20 cellular contexts compared by ENCODE assay signal in genomic region chr4:33696066-33696465, GRCh38.
A peak's percentile ranks its signal among the peaks of the same experiment; 100 is the strongest.
DNase-seq lines count a peak whose midpoint lies in the region; ATAC-seq and TF ChIP-seq lines count a peak whose summit lies in the region.
"Had no signal": no experiment of that assay in that cellular context is flagged by ENCODE, and none has a peak within 500 bp of the region (broad histone marks: within the 10 kb centered on the region; RNA-seq: fewer than 3 reads in every experiment).

No MANE protein-coding gene starts in this region.

- H3K27ac ChIP-seq in GM23248 = no peak overlapping the region
- no peak overlapping the region for H3K27ac ChIP-seq in RWPE2 (ENCODE audit: poor library complexity, severe bottlenecking)
- no peak overlapping the region for H3K27ac ChIP-seq in epithelial cell of prostate
- no peak overlapping the region for H3K27ac ChIP-seq in foreskin keratinocyte
- H3K27ac ChIP-seq in heart left ventricle = no peak overlapping the region
- H3K27ac ChIP-seq: PC-9, SK-N-MC had no signal

- H3K9ac ChIP-seq in GM23248 = no peak overlapping the region

- TF ChIP-seq CTCF in RWPE2 (IDR thresholded peaks at IDR 0.05; ENCODE audit: poor library complexity, severe bottlenecking) = no peak
- no peak for TF ChIP-seq CTCF in foreskin keratinocyte (conservative IDR thresholded peaks at IDR 0.05)
- TF ChIP-seq CTCF in heart left ventricle (IDR thresholded peaks at IDR 0.05) = no peak

- no peaks in the 10 kb centered on the region for H4K20me1 ChIP-seq in GM23248 (ENCODE audit: insufficient read depth)

- H3K9me3 ChIP-seq in GM23248 (ENCODE audit: low read depth) (no peaks in the 10 kb centered on the region), RWPE2 (ENCODE audit: severe bottlenecking) (no peaks in the 10 kb centered on the region), heart left ventricle (peaks cover 0 to 30% (median 6%) of the 10 kb centered on the region in 12 donors)

- no peak overlapping the region for H3K4me3 ChIP-seq in GM23248
- no peak overlapping the region for H3K4me3 ChIP-seq in RWPE2 (ENCODE audit: severe bottlenecking)
- no peak overlapping the region for H3K4me3 ChIP-seq in heart left ventricle
- H3K4me3 ChIP-seq: PC-9, SK-N-MC had no signal

- in situ Hi-C loops in GM23248 (cut with MboI) = no loop called here

- ATAC-seq in RWPE2 (ENCODE audit: low read depth) (peak; percentile 31; the same call in 1 of the 3 replicates), foreskin keratinocyte (no peak), HG02610 (IDR thresholded peaks at IDR 0.05; ENCODE audit: unreplicated experiment) (no peak), heart left ventricle (no peak), HG03095 (IDR thresholded peaks at IDR 0.05; ENCODE audit: unreplicated experiment) (no peak)

- no peaks in the 10 kb centered on the region for H3F3A ChIP-seq in GM23248 (ENCODE audit: insufficient read depth)

- no peaks in the 10 kb centered on the region for H3K9me2 ChIP-seq in GM23248 (ENCODE audit: insufficient read depth)

- H3K79me2 ChIP-seq in GM23248 (ENCODE audit: insufficient read depth) = no peaks in the 10 kb centered on the region

- H3K4me2 ChIP-seq in GM23248 (ENCODE audit: unreplicated experiment) = no peak overlapping the region
- H3K4me2 ChIP-seq: PC-9 had no signal

- H3K4me1 ChIP-seq in GM23248 (ENCODE audit: insufficient read depth) = no peaks in the 10 kb centered on the region
- H3K4me1 ChIP-seq in RWPE2 (ENCODE audit: insufficient read depth, poor library complexity, severe bottlenecking) = no peaks in the 10 kb centered on the region
- H3K4me1 ChIP-seq in foreskin keratinocyte = no peaks in the 10 kb centered on the region
- H3K4me1 ChIP-seq in heart left ventricle = no peaks in the 10 kb centered on the region

- DNase-seq in GM23248 = peak; percentile 20
- DNase-seq in RWPE2 (ENCODE audit: low spot score) = no peak
- peak; percentile 18 for DNase-seq in epithelial cell of prostate (ENCODE audit: low read depth, low spot score)
- peak; percentile 32 to 75 for DNase-seq in foreskin keratinocyte
- no peak for DNase-seq in AML-193 (lab: John Stamatoyannopoulos, UW)
- DNase-seq in heart left ventricle = no peak
- DNase-seq: Calu3; CD4-positive, alpha-beta T cell; DMS79 treated with DMSO at 0.1 percent for 48 hours; GF-D8; H7; IMR-90; Kasumi-1; NCI-H2107; NCI-H345; NCI-H69; PC-9 had no signal

- intact Hi-C loops in heart left ventricle (cut with DNase I) = no loop called here

- no peak overlapping the region for H2AFZ ChIP-seq in GM23248
- H2AFZ ChIP-seq: PC-9 had no signal

- H3K36me3 ChIP-seq in GM23248 (ENCODE audit: low read depth) (no peaks in the 10 kb centered on the region), RWPE2 (ENCODE audit: low read depth) (no peaks in the 10 kb centered on the region), heart left ventricle (no peaks in the 10 kb centered on the region)

- H3K27me3 ChIP-seq in GM23248 (replicated peaks; ENCODE audit: insufficient read depth) (no peaks in the 10 kb centered on the region), RWPE2 (ENCODE audit: insufficient read depth, poor library complexity, severe bottlenecking) (no peaks in the 10 kb centered on the region), foreskin keratinocyte (no peaks in the 10 kb centered on the region), heart left ventricle (no peaks in the 10 kb centered on the region)

- no peak for TF ChIP-seq POLR2A in heart left ventricle (IDR thresholded peaks at IDR 0.05)

Comparison
In these comparisons a context has a peak if more than half of its experiments do, and no peak if none do; other contexts are left out.
1. DNase-seq: peak in GM23248 (single experiment), epithelial cell of prostate (single experiment) and foreskin keratinocyte (2 of 2); none in RWPE2 (single experiment), AML-193 (0 of 2) and heart left ventricle (0 of 5).